ENCODE assay signal across 23 cellular contexts in genomic region chr1:113895961-113896360, GRCh38. TPM values are rescaled to one million over a fixed set of nuclear protein-coding genes. Genes with fewer than 3 reads are reported as not detected.
DNase-seq lines count a peak whose midpoint lies in the region; ATAC-seq, FAIRE-seq and TF ChIP-seq lines count a peak whose summit lies in the region.
"Had no signal": no experiment of that assay in that cellular context is flagged by ENCODE, and none has a peak within 500 bp of the region (broad histone marks: within the 10 kb centered on the region; RNA-seq: fewer than 3 reads in every experiment).

No MANE protein-coding gene starts in this region.

- H3K36me3 ChIP-seq in astrocyte (ENCODE audit: insufficient read depth, low read length) (peaks cover 34% of the 10 kb centered on the region), ovary (no peaks in the 10 kb centered on the region)

- TF ChIP-seq POLR2A in ovary (IDR thresholded peaks at IDR 0.05): no peak

- H3K9me3 Mint-ChIP-seq in activated naive CD8-positive, alpha-beta T cell treated with anti-CD3 and anti-CD28 coated beads, Interleukin-2, amount 10 ng/mL, durations not matched to agents 7 days and 5 days: no peaks in the 10 kb centered on the region
- no peaks in the 10 kb centered on the region for H3K9me3 Mint-ChIP-seq in activated naive CD8-positive, alpha-beta T cell treated with anti-CD3 and anti-CD28 coated beads, Interleukin-2, amount 50 U/mL, for 24 hours
- H3K9me3 Mint-ChIP-seq in astrocyte (ENCODE audit: unreplicated experiment): no peaks in the 10 kb centered on the region

- no peak for DNase-seq in activated naive CD8-positive, alpha-beta T cell treated with anti-CD3 and anti-CD28 coated beads, Interleukin-2, amount 10 ng/mL, durations not matched to agents 7 days and 5 days
- no peak for DNase-seq in activated naive CD8-positive, alpha-beta T cell treated with anti-CD3 and anti-CD28 coated beads, Interleukin-2, amount 50 U/mL, for 24 hours
- DNase-seq in astrocyte (ENCODE audit: low read depth) (peak; percentile 68), fibroblast of the aortic adventitia (ENCODE audit: low read depth) (peak; percentile 22), ovary (no peak), A172 (ENCODE audit: low spot score) (no peak)
- DNase-seq: C1 segment of cervical spinal cord, DMS153, GOT3, HCEC 1CT, KBM-7, MV-4-11, NCI-H1105 treated with DMSO at 0.1 percent for 48 hours, NCI-H146, NCI-H1930, NCI-H2107, NCI-H524 treated with DMSO at 0.1 percent for 48 hours, NCI-H774 had no signal

- H3K27ac ChIP-seq in astrocyte (ENCODE audit: low read depth, low read length) (no peak overlapping the region), ovary (no peak overlapping the region)
- H3K27ac ChIP-seq: A549 had no signal

- H3K27me3 ChIP-seq in astrocyte (ENCODE audit: insufficient read depth, low read length): no peaks in the 10 kb centered on the region
- H3K27me3 ChIP-seq in ovary: no peaks in the 10 kb centered on the region

- intact Hi-C loops in ovary (cut with DNase I): loop anchor here in 1 of 4 donors (10.0 kb wide), 1 partner anchor 51 kb away; no protein-coding TSS in a partner anchor

- H3K9ac ChIP-seq in astrocyte (ENCODE audit: low read length): peak overlapping the region; percentile 13

- TF ChIP-seq EP300 in ovary (IDR thresholded peaks at IDR 0.05): no peak

- no peak overlapping the region for H2AFZ ChIP-seq in astrocyte (ENCODE audit: low read depth, low read length)

- H3K9me3 ChIP-seq in astrocyte (ENCODE audit: insufficient read depth, low read depth, low read length) (no peaks in the 10 kb centered on the region), ovary (no peaks in the 10 kb centered on the region)
- H3K9me3 ChIP-seq: A549 had no signal

- peak overlapping the region; percentile 47 for H3K4me2 ChIP-seq in astrocyte (ENCODE audit: low read length)
- H3K4me2 ChIP-seq: A549 had no signal

- POLR2A ChIA-PET in activated naive CD8-positive, alpha-beta T cell treated with anti-CD3 and anti-CD28 coated beads, Interleukin-2, amount 10 ng/mL, durations not matched to agents 7 days and 5 days (lab: Charles Lee): interaction anchor here (0.6 to 1.1 kb wide), 2 partner anchors 24 to 27 kb away, joined by 3 read pairs; no protein-coding TSS in a partner anchor

- no peaks in the 10 kb centered on the region for H3K27me3 Mint-ChIP-seq in activated naive CD8-positive, alpha-beta T cell treated with anti-CD3 and anti-CD28 coated beads, Interleukin-2, amount 10 ng/mL, durations not matched to agents 7 days and 5 days
- no peaks in the 10 kb centered on the region for H3K27me3 Mint-ChIP-seq in activated naive CD8-positive, alpha-beta T cell treated with anti-CD3 and anti-CD28 coated beads, Interleukin-2, amount 50 U/mL, for 24 hours
- no peaks in the 10 kb centered on the region for H3K27me3 Mint-ChIP-seq in astrocyte (ENCODE audit: low read depth, unreplicated experiment)

- H3K4me3 Mint-ChIP-seq in activated naive CD8-positive, alpha-beta T cell treated with anti-CD3 and anti-CD28 coated beads, Interleukin-2, amount 10 ng/mL, durations not matched to agents 7 days and 5 days: no peak overlapping the region
- no peak overlapping the region for H3K4me3 Mint-ChIP-seq in activated naive CD8-positive, alpha-beta T cell treated with anti-CD3 and anti-CD28 coated beads, Interleukin-2, amount 50 U/mL, for 24 hours
- no peak overlapping the region for H3K4me3 Mint-ChIP-seq in astrocyte (ENCODE audit: unreplicated experiment)

- whole genome bisulfite sequencing in ovary, 3 donors: 83 to 88% (median 86%) methylated on average over 8 of the region's 8 CpGs

- peaks cover 16% of the 10 kb centered on the region for H3K4me1 Mint-ChIP-seq in activated naive CD8-positive, alpha-beta T cell treated with anti-CD3 and anti-CD28 coated beads, Interleukin-2, amount 10 ng/mL, durations not matched to agents 7 days and 5 days
- peaks cover 14% of the 10 kb centered on the region for H3K4me1 Mint-ChIP-seq in activated naive CD8-positive, alpha-beta T cell treated with anti-CD3 and anti-CD28 coated beads, Interleukin-2, amount 50 U/mL, for 24 hours
- H3K4me1 Mint-ChIP-seq in astrocyte (ENCODE audit: low read depth, unreplicated experiment): peaks cover 5% of the 10 kb centered on the region

- H3K4me3 ChIP-seq in astrocyte (ENCODE audit: insufficient read depth, low read depth, low read length): no peak overlapping the region
- no peak overlapping the region for H3K4me3 ChIP-seq in fibroblast of the aortic adventitia (ENCODE audit: low read depth, low read length)
- H3K4me3 ChIP-seq in ovary: no peak overlapping the region
- H3K4me3 ChIP-seq: A549 had no signal

- H4K20me1 ChIP-seq in astrocyte (ENCODE audit: insufficient read depth, low read length): no peaks in the 10 kb centered on the region

- ATAC-seq in activated naive CD8-positive, alpha-beta T cell treated with anti-CD3 and anti-CD28 coated beads, Interleukin-2, amount 10 ng/mL, durations not matched to agents 7 days and 5 days (ENCODE audit: low read depth): no peak
- no peak for ATAC-seq in activated naive CD8-positive, alpha-beta T cell treated with anti-CD3 and anti-CD28 coated beads, Interleukin-2, amount 50 U/mL, for 24 hours
- ATAC-seq in GM18498 (IDR thresholded peaks at IDR 0.05; ENCODE audit: unreplicated experiment) (no peak), HG03439 (IDR thresholded peaks at IDR 0.05; ENCODE audit: unreplicated experiment) (no peak)
- ATAC-seq: A549 had no signal

- H3K79me2 ChIP-seq in astrocyte (ENCODE audit: insufficient read depth, low read length): no peaks in the 10 kb centered on the region

- H3K4me1 ChIP-seq in astrocyte (ENCODE audit: insufficient read depth, low read length) (peaks cover 9% of the 10 kb centered on the region), ovary (ENCODE audit: insufficient read depth) (no peaks in the 10 kb centered on the region)
- H3K4me1 ChIP-seq: A549 had no signal

- H3K27ac Mint-ChIP-seq in activated naive CD8-positive, alpha-beta T cell treated with anti-CD3 and anti-CD28 coated beads, Interleukin-2, amount 10 ng/mL, durations not matched to agents 7 days and 5 days: peak overlapping the region; percentile 11
- H3K27ac Mint-ChIP-seq in activated naive CD8-positive, alpha-beta T cell treated with anti-CD3 and anti-CD28 coated beads, Interleukin-2, amount 50 U/mL, for 24 hours: no peak overlapping the region
- H3K27ac Mint-ChIP-seq in astrocyte (ENCODE audit: unreplicated experiment): no peak overlapping the region

- peaks cover 56% of the 10 kb centered on the region for H3K36me3 Mint-ChIP-seq in activated naive CD8-positive, alpha-beta T cell treated with anti-CD3 and anti-CD28 coated beads, Interleukin-2, amount 10 ng/mL, durations not matched to agents 7 days and 5 days
- peaks cover 53% of the 10 kb centered on the region for H3K36me3 Mint-ChIP-seq in activated naive CD8-positive, alpha-beta T cell treated with anti-CD3 and anti-CD28 coated beads, Interleukin-2, amount 50 U/mL, for 24 hours (ENCODE audit: low read depth)
- peaks cover 15% of the 10 kb centered on the region for H3K36me3 Mint-ChIP-seq in astrocyte (ENCODE audit: low read depth, unreplicated experiment)

- TF ChIP-seq CTCF in astrocyte (IDR thresholded peaks at IDR 0.05; ENCODE audit: insufficient read depth, low read depth, low read length): no peak
- TF ChIP-seq CTCF in fibroblast of the aortic adventitia (IDR thresholded peaks at IDR 0.05; ENCODE audit: insufficient read depth, low read length): no peak
- no peak for TF ChIP-seq CTCF in ovary (IDR thresholded peaks at IDR 0.05)

- FAIRE-seq in astrocyte (lab: Jason Lieb, UNC): no peak
- FAIRE-seq: A549, RCC 7860 had no signal

RNA-seq across cellular contexts. Expression of gene BCL2L15, which starts 8.6 kb away (rescaled TPM):
- 1 to 10 TPM; 1.1 to 2.9 TPM for total RNA-seq in activated naive CD8-positive, alpha-beta T cell treated with anti-CD3 and anti-CD28 coated beads, Interleukin-2, amount 10 ng/mL, durations not matched to agents 7 days and 5 days
- total RNA-seq in astrocyte: 0.14 and 0.38 TPM in 2 replicates
- total RNA-seq in fibroblast of the aortic adventitia (ENCODE audit: low replicate concordance): 0.18 TPM in 1 of 2 replicates, not detected in the other
- 1 to 10 TPM in 3 of 7 donors, under 1 TPM in 4; 0.18 to 6.7 (median 0.88) TPM for total RNA-seq in ovary
- polyA plus RNA-seq in ovary: under 1 TPM; 0.21 to 0.40 TPM
- 0.57 and 4.2 TPM in 2 replicates for total RNA-seq in A172 (2014; rRNA removed; shearing (Covaris generic))

RNA-seq across cellular contexts. Expression of gene AP4B1, which starts 8.6 kb away (rescaled TPM):
- total RNA-seq in activated naive CD8-positive, alpha-beta T cell treated with anti-CD3 and anti-CD28 coated beads, Interleukin-2, amount 10 ng/mL, durations not matched to agents 7 days and 5 days: 10 to 100 TPM; 53.9 to 60.5 TPM
- total RNA-seq in astrocyte (14.9 and 15.2 TPM in 2 replicates), fibroblast of the aortic adventitia (ENCODE audit: low replicate concordance) (10.9 and 15.4 TPM in 2 replicates), ovary (10 to 100 TPM; 14.4 to 23.3 (median 16.9) TPM)
- polyA plus RNA-seq in ovary: 10 to 100 TPM; 15.2 to 23.7 TPM
- total RNA-seq in A172 (2014; rRNA removed; shearing (Covaris generic)): 18.0 and 23.8 TPM in 2 replicates

RNA-seq across cellular contexts. Expression of gene DCLRE1B, which starts 9.2 kb away (rescaled TPM):
- 10 to 100 TPM; 13.4 to 14.3 TPM for total RNA-seq in activated naive CD8-positive, alpha-beta T cell treated with anti-CD3 and anti-CD28 coated beads, Interleukin-2, amount 10 ng/mL, durations not matched to agents 7 days and 5 days
- 7.8 and 8.1 TPM in 2 replicates for total RNA-seq in astrocyte
- 2.5 and 14.1 TPM in 2 replicates for total RNA-seq in fibroblast of the aortic adventitia (ENCODE audit: low replicate concordance)
- 1 to 10 TPM; 2.4 to 6.8 (median 5.0) TPM for total RNA-seq in ovary
- polyA plus RNA-seq in ovary: 1 to 10 TPM; 3.6 to 7.1 TPM
- total RNA-seq in A172 (2014; rRNA removed; shearing (Covaris generic)): 14.4 and 14.5 TPM in 2 replicates

RNA-seq across cellular contexts. Expression of gene PTPN22, which starts 24.4 kb away (rescaled TPM):
- total RNA-seq in activated naive CD8-positive, alpha-beta T cell treated with anti-CD3 and anti-CD28 coated beads, Interleukin-2, amount 10 ng/mL, durations not matched to agents 7 days and 5 days: 10 to 100 TPM; 74.1 to 82.9 TPM
- 1.2 and 1.3 TPM in 2 replicates for total RNA-seq in astrocyte
- 0.99 and 1.6 TPM in 2 replicates for total RNA-seq in fibroblast of the aortic adventitia (ENCODE audit: low replicate concordance)
- 1 to 10 TPM in 5 of 7 donors, under 1 TPM in 2; 0.66 to 2.1 (median 1.6) TPM for total RNA-seq in ovary
- 1 to 10 TPM in 1 of 2 donors, under 1 TPM in 1; 0.24 to 4.2 TPM for polyA plus RNA-seq in ovary
- total RNA-seq in A172 (2014; rRNA removed; shearing (Covaris generic)): 0.29 and 0.74 TPM in 2 replicates
- total RNA-seq: G401 had no signal
- polyA plus RNA-seq: A549 had no signal

RNA-seq across cellular contexts. Expression of gene HIPK1, which starts 33.2 kb away (rescaled TPM):
- total RNA-seq in activated naive CD8-positive, alpha-beta T cell treated with anti-CD3 and anti-CD28 coated beads, Interleukin-2, amount 10 ng/mL, durations not matched to agents 7 days and 5 days: 10 to 100 TPM; 93.0 to 99.4 TPM
- total RNA-seq in astrocyte (54.0 and 55.4 TPM in 2 replicates), fibroblast of the aortic adventitia (ENCODE audit: low replicate concordance) (17.2 and 38.2 TPM in 2 replicates), ovary (10 to 100 TPM; 35.5 to 77.0 (median 68.3) TPM)
- 10 to 100 TPM; 17.5 to 46.9 TPM for polyA plus RNA-seq in ovary
- 12.2 and 14.7 TPM in 2 replicates for total RNA-seq in A172 (2014; rRNA removed; shearing (Covaris generic))

Comparison
In these comparisons a context has a peak if more than half of its experiments do, and no peak if none do; other contexts are left out.
1. DNase-seq: peak in astrocyte (single experiment) and fibroblast of the aortic adventitia (single experiment); none in activated naive CD8-positive, alpha-beta T cell treated with anti-CD3 and anti-CD28 coated beads, Interleukin-2, amount 10 ng/mL, durations not matched to agents 7 days and 5 days (single experiment), activated naive CD8-positive, alpha-beta T cell treated with anti-CD3 and anti-CD28 coated beads, Interleukin-2, amount 50 U/mL, for 24 hours (single experiment), ovary (0 of 5) and A172 (single experiment).